18 cellular contexts compared by ENCODE assay signal in genomic region chr3:185115371-185115770, GRCh38. TPM values are rescaled to one million over a fixed set of nuclear protein-coding genes. Genes with fewer than 3 reads are reported as not detected.
DNase-seq lines count a peak whose midpoint lies in the region.
"Had no signal": no experiment of that assay in that cellular context is flagged by ENCODE, and none has a peak within 500 bp of the region (broad histone marks: within the 10 kb centered on the region; RNA-seq: fewer than 3 reads in every experiment).

No MANE protein-coding gene starts in this region.

- DNase-seq in G401 (ENCODE audit: low spot score) (peak; percentile 90), NCI-H69 (lab: John Stamatoyannopoulos, UW) (peak; percentile 25), cerebellum (ENCODE audit: low spot score) (peak; percentile 59), COR-L47 (lab: John Stamatoyannopoulos, UW) (no peak), NCI-H1436 treated with DMSO at 0.1 percent for 48 hours (lab: John Stamatoyannopoulos, UW) (no peak), glomerular visceral epithelial cell (ENCODE audit: extremely low spot score) (no peak)
- DNase-seq: 8988T; ACHN; AML-193; BE2C; Calu3; CD4-positive, alpha-beta T cell; CD8-positive, alpha-beta memory T cell; DMS53; DMS79 treated with DMSO at 0.1 percent for 48 hours; GM23248; H7; HCEC 1CT had no signal

- in situ Hi-C loops in G401 (cut with HindIII; ENCODE audit: low sequenced_read_pairs) = no loop called here

RNA-seq across cellular contexts. Expression of gene C3orf70, which starts 37.5 kb away (rescaled TPM):
- 0.06 TPM in 1 of 2 replicates, not detected in the other for total RNA-seq in G401 (2014; rRNA removed; shearing (Covaris generic))
- total RNA-seq in cerebellum = 28.4 TPM
- total RNA-seq: CD4-positive, alpha-beta T cell; GM23248 had no signal

Comparison
In these comparisons a context has a peak if more than half of its experiments do, and no peak if none do; other contexts are left out.
1. DNase-seq: peak in G401 (single experiment), NCI-H69 (single experiment) and cerebellum (single experiment); none in COR-L47 (single experiment), NCI-H1436 treated with DMSO at 0.1 percent for 48 hours (single experiment) and glomerular visceral epithelial cell (single experiment).
2. RNA of gene C3orf70, which starts 37.5 kb away (total RNA-seq): 28.4 TPM in cerebellum (single experiment); 0.06 TPM in G401; every median in the first group is over 10 times any median in the second.